ENCODE assay signal across 29 cellular contexts in the genomic region with DNA sequence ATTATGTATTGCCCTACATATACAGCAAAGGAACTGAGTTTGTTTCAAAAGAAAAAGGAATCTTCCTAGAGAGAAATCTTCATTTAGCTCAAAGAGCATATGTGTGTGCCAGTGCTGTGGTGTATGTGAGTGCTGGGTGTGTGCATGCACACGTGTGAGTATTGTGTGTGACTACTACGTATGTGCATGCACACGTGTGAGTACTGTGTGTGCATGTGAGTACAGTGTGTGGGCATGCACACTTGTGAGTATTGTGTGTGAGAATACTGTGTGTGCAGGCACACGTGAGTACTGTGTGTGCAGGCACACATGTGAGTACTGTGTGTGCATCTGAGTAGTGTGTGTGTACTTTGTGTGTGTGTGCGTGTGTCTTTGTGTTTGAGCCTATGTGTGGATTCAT.
"Had no signal": no experiment of that assay in that cellular context is flagged by ENCODE, and none has a peak within 500 bp of the region (broad histone marks: within the 10 kb centered on the region; RNA-seq: fewer than 3 reads in every experiment).

No MANE protein-coding gene starts in this region.

- H3K27ac ChIP-seq: ascending aorta, cardiac muscle cell, VCaP had no signal

- H3K36me3 ChIP-seq: ascending aorta, cardiac muscle cell had no signal

- DNase-seq: activated B cell treated with CpG ODN at 0.5 μM for 24 hours; activated CD4-positive, alpha-beta memory T cell treated with anti-CD3 and anti-CD28 coated beads, Interleukin-2, amount 10 ng/mL, durations not matched to agents 7 days and 5 days; activated CD4-positive, alpha-beta T cell treated with anti-CD3 and anti-CD28 coated beads for 4 hours; activated CD4-positive, alpha-beta T cell treated with anti-CD3 and anti-CD28 coated beads, Interleukin-2, amount 10 ng/mL, durations not matched to agents 24 days and 14 days; activated CD4-positive, alpha-beta T cell treated with anti-CD3 and anti-CD28 coated beads, Interleukin-2, amount 50 U/mL, for 48 hours; activated CD4-positive, CD25-positive, alpha-beta regulatory T cell treated with anti-CD3 and anti-CD28 coated beads, Interleukin-2, amount 50 U/mL, for 72 hours; activated CD8-positive, alpha-beta memory T cell treated with anti-CD3 and anti-CD28 coated beads for 24 hours; activated CD8-positive, alpha-beta memory T cell treated with anti-CD3 and anti-CD28 coated beads, Interleukin-2, amount 10 ng/mL, durations not matched to agents 7 days and 5 days; activated CD8-positive, alpha-beta memory T cell treated with anti-CD3 and anti-CD28 coated beads, Interleukin-2, amount 50 U/mL, for 48 hours; activated CD8-positive, alpha-beta T cell treated with anti-CD3 and anti-CD28 coated beads, Interleukin-2, amount 10 ng/mL, durations not matched to agents 7 days and 5 days; activated effector memory CD4-positive, alpha-beta T cell treated with Interleukin-2 at 50 U/mL for 16 hours; activated gamma-delta T cell; activated naive CD4-positive, alpha-beta T cell treated with anti-CD3 and anti-CD28 coated beads, Interleukin-2, amount 10 ng/mL, durations not matched to agents 7 days and 5 days; activated naive CD4-positive, alpha-beta T cell treated with Interleukin-2 at 50 U/mL for 16 hours; activated naive CD8-positive, alpha-beta T cell treated with anti-CD3 and anti-CD28 coated beads, Interleukin-2, amount 10 ng/mL, durations not matched to agents 7 days and 5 days; activated naive CD8-positive, alpha-beta T cell treated with anti-CD3 and anti-CD28 coated beads, Interleukin-2, amount 50 U/mL, for 24 hours; activated T-cell treated with anti-CD3 and anti-CD28 coated beads, Interleukin-2, amount 50 U/mL, for 24 hours; activated T-cell treated with anti-CD3 and anti-CD28 coated beads, Interleukin-2, amount 50 U/mL, for 48 hours; amygdala; anterior cingulate cortex; caudate nucleus; T-helper 1 cell; T-helper 2 cell; T-helper 9 cell had no signal

- H3K27me3 ChIP-seq: ascending aorta, cardiac muscle cell had no signal

- H3K4me1 ChIP-seq: ascending aorta had no signal

- ATAC-seq: activated CD8-positive, alpha-beta memory T cell treated with anti-CD3 and anti-CD28 coated beads, Interleukin-2, amount 10 ng/mL, durations not matched to agents 7 days and 5 days; activated CD8-positive, alpha-beta T cell treated with anti-CD3 and anti-CD28 coated beads, Interleukin-2, amount 10 ng/mL, durations not matched to agents 7 days and 5 days; activated naive CD8-positive, alpha-beta T cell treated with anti-CD3 and anti-CD28 coated beads, Interleukin-2, amount 50 U/mL, for 24 hours had no signal

- H3K4me3 ChIP-seq: ascending aorta, cardiac muscle cell had no signal

- FAIRE-seq: bronchial epithelial cell, TTC549 had no signal
